8 cellular contexts compared by ENCODE assay signal in genomic region chr1:12143631-12144155, GRCh38. TPM values are rescaled to one million over a fixed set of nuclear protein-coding genes. Genes with fewer than 3 reads are reported as not detected.
A peak's percentile ranks its signal among the peaks of the same experiment; 100 is the strongest.
DNase-seq lines count a peak whose midpoint lies in the region; ATAC-seq, FAIRE-seq and TF ChIP-seq lines count a peak whose summit lies in the region.

No MANE protein-coding gene starts in this region.

- H3K9me3 Mint-ChIP-seq in dendritic cell treated with granulocyte-macrophage colony-stimulating factor and Interleukin-4, amounts not matched to agents 40 ng/mL and 50 ng/mL, for 4 days, result no peaks in the 10 kb centered on the region

- no peak for TF ChIP-seq EP300 in A549 (IDR thresholded peaks at IDR 0.05)

- H3K4me2 ChIP-seq in A549, result no peak overlapping the region

- TF ChIP-seq CTCF in A549 (IDR thresholded peaks at IDR 0.05) (no peak), uterus (IDR thresholded peaks at IDR 0.05) (peak in 1 of 4 experiments; percentile 6)

- H3K36me3 ChIP-seq in SJSA1 (no peaks in the 10 kb centered on the region), mucosa of rectum (ENCODE audit: control insufficient read depth in 2 of 2, insufficient read depth in 2 of 2, low read length in 2 of 2) (no peaks in the 10 kb centered on the region), uterus (no peaks in the 10 kb centered on the region)

- H3K27me3 Mint-ChIP-seq in dendritic cell treated with granulocyte-macrophage colony-stimulating factor and Interleukin-4, amounts not matched to agents 40 ng/mL and 50 ng/mL, for 4 days, result no peaks in the 10 kb centered on the region

- ATAC-seq in A549 (peak; percentile 22 to 58; a peak in 4 of 6 replicates), GM18498 (IDR thresholded peaks at IDR 0.05; ENCODE audit: unreplicated experiment) (no peak), HG02870 (IDR thresholded peaks at IDR 0.05; ENCODE audit: unreplicated experiment) (no peak)

- H3K9ac ChIP-seq in mucosa of rectum (ENCODE audit: low read depth in 1 of 2, low read length in 2 of 2), result peak overlapping the region; percentile 51 to 56

- H3K36me3 Mint-ChIP-seq in dendritic cell treated with granulocyte-macrophage colony-stimulating factor and Interleukin-4, amounts not matched to agents 40 ng/mL and 50 ng/mL, for 4 days (ENCODE audit: low read depth), result peaks cover 6% of the 10 kb centered on the region

- H3K4me3 ChIP-seq in A549, result no peak overlapping the region
- H3K4me3 ChIP-seq in SJSA1, result no peak overlapping the region
- H3K4me3 ChIP-seq in mucosa of rectum (ENCODE audit: low read length in 2 of 2), result peak overlapping the region in 1 of 2 donors; percentile 41
- H3K4me3 ChIP-seq in uterus, result no peak overlapping the region

- H3K4me1 Mint-ChIP-seq in dendritic cell treated with granulocyte-macrophage colony-stimulating factor and Interleukin-4, amounts not matched to agents 40 ng/mL and 50 ng/mL, for 4 days (ENCODE audit: low read depth), result peaks cover 100% of the 10 kb centered on the region

- CTCF ChIA-PET in A549 (lab: Yijun Ruan, JAX), result interaction anchor here (5.4 to 7.9 kb wide), 2 partner anchors 19 kb away, joined by 31 to 48 read pairs; no protein-coding TSS in a partner anchor

- POLR2A ChIA-PET in A549 (lab: Yijun Ruan, JAX), result no interaction called here

- TF ChIP-seq POLR2A in A549 (IDR thresholded peaks at IDR 0.05; ENCODE audit: low read length) (no peak), uterus (IDR thresholded peaks at IDR 0.05) (no peak)

- H3K27me3 ChIP-seq in SJSA1 (replicated peaks) (no peaks in the 10 kb centered on the region), mucosa of rectum (ENCODE audit: control insufficient read depth in 2 of 2, insufficient read depth in 2 of 2, low read length in 2 of 2) (no peaks in the 10 kb centered on the region), uterus (no peaks in the 10 kb centered on the region)

- peak overlapping the region; percentile 93 for H3K27ac Mint-ChIP-seq in dendritic cell treated with granulocyte-macrophage colony-stimulating factor and Interleukin-4, amounts not matched to agents 40 ng/mL and 50 ng/mL, for 4 days

- DNase-seq in A549 (ENCODE audit: low read depth in 1 of 2, low spot score in 1 of 2), result peak in 1 of 2 experiments; percentile 14
- DNase-seq in GM18507 (ENCODE audit: extremely low spot score, insufficient read length, low read depth), result no peak
- DNase-seq in SJSA1 (ENCODE audit: low read depth in 1 of 2, low spot score in 2 of 2), result peak; percentile 77 to 89
- peak; percentile 72 to 75 for DNase-seq in uterus

- H3K4me1 ChIP-seq in A549 (peaks cover 4% of the 10 kb centered on the region; the same call in 2 of the 3 replicates), SJSA1 (replicated peaks) (peaks cover 24% of the 10 kb centered on the region), mucosa of rectum (ENCODE audit: control insufficient read depth in 2 of 2, insufficient read depth in 2 of 2, low read length in 2 of 2) (peaks cover 44 to 46% of the 10 kb centered on the region in 2 donors), uterus (no peaks in the 10 kb centered on the region)

- 75% methylated on average over 17 of the region's 17 CpGs for WGBS in A549 (ENCODE audit: missing lambda C conversion rate)

- H3K27ac ChIP-seq in A549, result no peak overlapping the region
- H3K27ac ChIP-seq in SJSA1, result peak overlapping the region; percentile 21
- peak overlapping the region; percentile 76 to 89 for H3K27ac ChIP-seq in mucosa of rectum (ENCODE audit: low read depth in 2 of 2, low read length in 2 of 2)
- H3K27ac ChIP-seq in uterus, result peak overlapping the region; percentile 49 to 51

- H3K4me3 Mint-ChIP-seq in dendritic cell treated with granulocyte-macrophage colony-stimulating factor and Interleukin-4, amounts not matched to agents 40 ng/mL and 50 ng/mL, for 4 days, result peak overlapping the region; percentile 0

- no peak for FAIRE-seq in A549 (lab: Jason Lieb, UNC)
- peak; percentile 74 for FAIRE-seq in GM18507 (lab: Jason Lieb, UNC)

- intact Hi-C loops in dendritic cell treated with granulocyte-macrophage colony-stimulating factor and Interleukin-4, amounts not matched to agents 40 ng/mL and 50 ng/mL, for 4 days (cut with micrococcal nuclease), result loop anchor here (5.0 kb wide), 1 partner anchor 39 kb away; no protein-coding TSS in a partner anchor
- intact Hi-C loops in uterus (cut with DNase I; ENCODE audit: low total_unique reads), result no loop called here

- no peaks in the 10 kb centered on the region for H3K9me3 ChIP-seq in A549
- no peaks in the 10 kb centered on the region for H3K9me3 ChIP-seq in SJSA1 (replicated peaks)
- no peaks in the 10 kb centered on the region for H3K9me3 ChIP-seq in mucosa of rectum (ENCODE audit: control insufficient read depth in 2 of 2, low read length in 2 of 2)
- no peaks in the 10 kb centered on the region for H3K9me3 ChIP-seq in uterus

- TF ChIP-seq RAD21 in A549 (conservative IDR thresholded peaks at IDR 0.05 in 1 of 2, IDR thresholded peaks at IDR 0.05 in 1 of 2), result no peak

TF ChIP-seq in A549, 52 proteins besides CTCF, POLR2A, EP300 and RAD21:
- no peak for TF ChIP-seq MYC (IDR thresholded peaks at IDR 0.05; ENCODE audit: borderline replicate concordance, low read length)

RNA-seq across cellular contexts. Expression of gene TNFRSF1B, which starts 23.1 kb away (rescaled TPM):
- 0.06 and 0.09 TPM in 2 replicates for polyA plus RNA-seq in A549 (2011; rRNA removed)
- 0.05 and 0.12 TPM in 2 replicates for polyA plus RNA-seq in A549 (2012; cell fraction: cytosol; rRNA removed)
- 0.10 and 0.11 TPM in 2 replicates for polyA plus RNA-seq in A549 (2012; cell fraction: nucleus; rRNA removed)
- 0.05 to 0.22 TPM (median 0.07 TPM) in 3 replicates for polyA plus RNA-seq in A549 (2017; fragmentation: RNase III; extraction: RNeasy Plus Mini Kit Qiagen cat#74134 plus additional on column Dnase treatment)
- polyA minus RNA-seq in A549 (2011; rRNA and poly(A)+ RNA removed), result 0.05 and 0.08 TPM in 2 replicates
- 0.13 and 1.4 TPM in 2 replicates for total RNA-seq in SJSA1 (2014; rRNA removed; shearing (Covaris generic))
- total RNA-seq in uterus, result 10 to 100 TPM in 3 of 4 donors, 1 to 10 TPM in 1; 8.8 to 53.4 (median 24.2) TPM

Comparison
In these comparisons a context has a peak if more than half of its experiments do, and no peak if none do; other contexts are left out.
1. ATAC-seq: peak in A549 (2 of 2); none in GM18498 (single experiment) and HG02870 (single experiment).
2. H3K27ac ChIP-seq: peak in SJSA1 (single experiment), mucosa of rectum (2 of 2) and uterus (2 of 2); none in A549 (0 of 2).